10 cellular contexts compared by ENCODE assay signal in the genomic region with DNA sequence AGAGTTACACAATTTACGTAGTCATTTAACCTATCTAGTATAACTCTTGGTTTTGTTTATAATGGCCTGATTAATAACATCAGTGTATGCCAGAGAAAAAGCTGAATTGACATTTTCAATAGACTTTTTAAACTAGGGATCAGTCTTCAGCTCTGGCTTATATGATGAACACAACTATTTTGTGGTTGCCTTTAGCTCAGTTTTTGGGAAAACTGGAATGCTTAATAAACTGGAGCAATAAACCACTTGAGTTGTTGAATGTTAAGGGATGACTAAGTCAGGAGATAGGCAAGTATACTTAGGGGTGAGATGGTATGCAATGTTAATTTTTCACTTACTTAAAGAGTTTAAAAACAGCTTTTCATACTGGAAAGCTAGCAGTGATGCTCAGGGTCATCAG. TPM values are rescaled to one million over a fixed set of nuclear protein-coding genes. Genes with fewer than 3 reads are reported as not detected.
A peak's percentile ranks its signal among the peaks of the same experiment; 100 is the strongest.
DNase-seq lines count a peak whose midpoint lies in the region; ATAC-seq and TF ChIP-seq lines count a peak whose summit lies in the region.
"Had no signal": no experiment of that assay in that cellular context is flagged by ENCODE, and none has a peak within 500 bp of the region (broad histone marks: within the 10 kb centered on the region; RNA-seq: fewer than 3 reads in every experiment).

No MANE protein-coding gene starts in this region.

- H3K9me3 Mint-ChIP-seq in T-helper 1 cell treated with Interleukin-12 subunit alpha and Interleukin-12 subunit beta and Interleukin-4 antibody, amounts not matched to agents 30 μg/mL and 1 μg/mL, for 36 hours, result no peaks in the 10 kb centered on the region
- no peaks in the 10 kb centered on the region for H3K9me3 Mint-ChIP-seq in endothelial cell (ENCODE audit: unreplicated experiment)

- no peak for ATAC-seq in HG02852 (IDR thresholded peaks at IDR 0.05; ENCODE audit: unreplicated experiment)

- no peaks in the 10 kb centered on the region; the same call in 1 of the 2 replicates for H3K36me3 ChIP-seq in SK-N-MC (ENCODE audit: insufficient read depth, low read length)

- H3K27ac ChIP-seq in SK-N-MC (0 out of 2 replicates have a peak overlapping the region, but pooled peaks have one; percentile 22), epithelial cell of prostate (peak overlapping the region; percentile 95)
- H3K27ac ChIP-seq: testis had no signal

- H3K36me3 Mint-ChIP-seq in T-helper 1 cell treated with Interleukin-12 subunit alpha and Interleukin-12 subunit beta and Interleukin-4 antibody, amounts not matched to agents 30 μg/mL and 1 μg/mL, for 36 hours (ENCODE audit: low read depth), result peaks cover 34% of the 10 kb centered on the region
- H3K36me3 Mint-ChIP-seq in endothelial cell (ENCODE audit: low read depth, unreplicated experiment), result peaks cover 4% of the 10 kb centered on the region

- peaks cover 14% of the 10 kb centered on the region for H3K27me3 Mint-ChIP-seq in T-helper 1 cell treated with Interleukin-12 subunit alpha and Interleukin-12 subunit beta and Interleukin-4 antibody, amounts not matched to agents 30 μg/mL and 1 μg/mL, for 36 hours (ENCODE audit: low read depth)
- H3K27me3 Mint-ChIP-seq in endothelial cell (ENCODE audit: unreplicated experiment), result peaks cover 9% of the 10 kb centered on the region

- DNase-seq in T-helper 1 cell (no peak), SK-N-MC (ENCODE audit: low read depth, low spot score) (no peak), epithelial cell of prostate (ENCODE audit: low read depth, low spot score) (no peak), skeletal muscle cell (ENCODE audit: low read depth) (peak; percentile 56), endothelial cell (ENCODE audit: low spot score) (no peak), NCI-H2107 (lab: John Stamatoyannopoulos, UW) (no peak)
- DNase-seq: MM.1S, testis had no signal

- H3K4me3 ChIP-seq in SK-N-MC, result peak overlapping the region; percentile 98
- H3K4me3 ChIP-seq in skeletal muscle cell (ENCODE audit: low read depth, low read length), result no peak overlapping the region
- H3K4me3 ChIP-seq: testis had no signal

- peaks cover 66% of the 10 kb centered on the region for H3K4me1 Mint-ChIP-seq in T-helper 1 cell treated with Interleukin-12 subunit alpha and Interleukin-12 subunit beta and Interleukin-4 antibody, amounts not matched to agents 30 μg/mL and 1 μg/mL, for 36 hours (ENCODE audit: low read depth)
- H3K4me1 Mint-ChIP-seq in endothelial cell (ENCODE audit: unreplicated experiment), result peaks cover 18% of the 10 kb centered on the region

- peak overlapping the region; percentile 25 for H3K9ac ChIP-seq in SK-N-MC (ENCODE audit: insufficient read length)

- peak overlapping the region; percentile 85 for H3K27ac Mint-ChIP-seq in T-helper 1 cell treated with Interleukin-12 subunit alpha and Interleukin-12 subunit beta and Interleukin-4 antibody, amounts not matched to agents 30 μg/mL and 1 μg/mL, for 36 hours
- H3K27ac Mint-ChIP-seq in endothelial cell (ENCODE audit: unreplicated experiment), result no peak overlapping the region

- no peaks in the 10 kb centered on the region for H3K9me3 ChIP-seq in SK-N-MC (ENCODE audit: low read depth, low read length)
- H3K9me3 ChIP-seq: testis had no signal

- H3K4me3 Mint-ChIP-seq in T-helper 1 cell treated with Interleukin-12 subunit alpha and Interleukin-12 subunit beta and Interleukin-4 antibody, amounts not matched to agents 30 μg/mL and 1 μg/mL, for 36 hours, result peak overlapping the region; percentile 86
- H3K4me3 Mint-ChIP-seq in endothelial cell (ENCODE audit: unreplicated experiment), result no peak overlapping the region

- TF ChIP-seq CTCF in endothelial cell (IDR thresholded peaks at IDR 0.05; ENCODE audit: unreplicated experiment), result no peak

RNA-seq across cellular contexts. Expression of a gene that starts 2.3 kb away (rescaled TPM):
- total RNA-seq in endothelial cell (ENCODE audit: unreplicated experiment), result 30.4 TPM
